Comparison of ENCODE assay signal across 8 cellular contexts in the genomic region with DNA sequence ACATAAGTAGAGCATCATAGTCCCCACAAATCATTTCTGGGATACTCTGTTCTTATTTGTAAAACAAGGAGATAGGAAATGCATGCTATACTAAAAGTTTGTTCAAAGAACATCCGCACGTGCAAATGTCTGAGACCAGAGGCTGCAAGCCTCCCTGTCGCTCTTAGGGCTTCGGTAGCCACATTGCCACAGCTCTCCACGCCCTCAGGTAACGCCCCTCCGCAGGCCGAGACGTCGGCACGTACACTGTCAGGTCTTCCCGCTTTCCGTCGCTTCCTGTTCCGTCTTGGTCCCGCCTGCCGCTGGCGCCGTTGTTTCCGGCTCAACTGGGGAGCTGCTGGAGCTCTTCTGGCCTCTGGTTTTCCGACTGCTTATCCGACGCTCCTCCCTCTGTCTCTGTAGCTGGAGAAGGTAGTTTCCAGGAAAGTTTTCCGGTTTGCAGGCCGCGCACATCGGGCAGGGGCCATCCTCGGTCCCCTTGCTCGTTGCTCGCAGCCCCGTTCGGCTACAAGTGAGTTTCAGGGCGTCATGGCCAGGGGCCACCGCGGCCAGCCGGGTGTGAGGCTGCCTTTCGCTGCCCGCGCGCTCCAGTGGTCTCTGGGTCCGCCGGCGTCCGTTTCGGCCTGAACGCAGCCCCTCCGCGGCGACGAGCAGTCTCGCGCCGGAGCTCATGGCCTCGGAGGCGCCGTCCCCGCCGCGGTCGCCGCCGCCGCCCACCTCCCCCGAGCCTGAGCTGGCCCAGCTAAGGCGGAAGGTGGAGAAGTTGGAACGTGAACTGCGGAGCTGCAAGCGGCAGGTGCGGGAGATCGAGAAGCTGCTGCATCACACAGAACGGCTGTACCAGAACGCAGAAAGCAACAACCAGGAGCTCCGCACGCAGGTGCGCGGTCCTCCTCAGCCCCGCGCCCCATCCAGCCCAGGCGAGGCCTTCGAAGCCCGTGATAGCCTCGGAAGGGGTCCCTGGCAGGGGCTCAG. TPM values are rescaled to one million over a fixed set of nuclear protein-coding genes. Genes with fewer than 3 reads are reported as not detected.
DNase-seq lines count a peak whose midpoint lies in the region; ATAC-seq and TF ChIP-seq lines count a peak whose summit lies in the region.

TSS of gene AGGF1 (plus strand) at position 308 of the 975 bp plus-strand sequence. CDS start at position 671, 363 bp downstream.

- peak within 1 kb of the TSS; percentile 95 for H3K4me3 Mint-ChIP-seq in natural killer cell

- H3K4me1 Mint-ChIP-seq in natural killer cell = peaks cover 20 to 33% of the 10 kb centered on the region in 2 donors

- H3K27ac Mint-ChIP-seq in natural killer cell = peak within 1 kb of the TSS; percentile 86 to 91

- ATAC-seq in natural killer cell = peak; percentile 96 to 98 (median 97)

- TF ChIP-seq POLR2A in Raji (IDR thresholded peaks at IDR 0.05; ENCODE audit: insufficient read depth, low read depth, low read length) = peak; percentile 70

- peaks cover 7% of the 10 kb centered on the region for H3K36me3 Mint-ChIP-seq in natural killer cell

- peak; percentile 94 for DNase-seq in EH (ENCODE audit: low read depth)
- DNase-seq in H4 (ENCODE audit: low spot score) = peak; percentile 94
- peak; percentile 97 for DNase-seq in LoVo (ENCODE audit: low spot score)
- peak; percentile 87 for DNase-seq in activated effector memory CD4-positive, alpha-beta T cell treated with Interleukin-2 at 50 U/mL for 16 hours
- DNase-seq in fibroblast of peridontal ligament (ENCODE audit: extremely low read depth) = peak; percentile 88
- peak; percentile 72 for DNase-seq in natural killer cell
- DNase-seq in stimulated activated naive CD4-positive, alpha-beta T cell treated with Interleukin-2 at 50 U/mL for 16 hours (lab: John Stamatoyannopoulos, UW) = peak; percentile 94

- peaks cover 15 to 16% of the 10 kb centered on the region in 2 donors for H3K27me3 Mint-ChIP-seq in natural killer cell (ENCODE audit: low read depth in 2 of 2)

- peaks cover 3 to 8% of the 10 kb centered on the region in 2 donors for H3K9me3 Mint-ChIP-seq in natural killer cell

- intact Hi-C loops in natural killer cell (cut with micrococcal nuclease) = no loop called here

- no peak for TF ChIP-seq CTCF in natural killer cell (IDR thresholded peaks at IDR 0.05)

RNA-seq across cellular contexts. Expression of gene AGGF1, which starts in this region (rescaled TPM):
- total RNA-seq in H4 (2014; rRNA removed; shearing (Covaris generic)) = 16.7 and 22.4 TPM in 2 replicates
- total RNA-seq in natural killer cell = 10 to 100 TPM; 13.0 to 22.6 (median 15.0) TPM

Comparison
In these comparisons a context has a peak if more than half of its experiments do, and no peak if none do; other contexts are left out.
1. Peak in every context shown above with its lines: DNase-seq and ATAC-seq.